ENCODE assay signal across 9 cellular contexts in genomic region chr3:137035631-137036030, GRCh38.
A peak's percentile ranks its signal among the peaks of the same experiment; 100 is the strongest.
DNase-seq lines count a peak whose midpoint lies in the region; ATAC-seq and TF ChIP-seq lines count a peak whose summit lies in the region.
"Had no signal": no experiment of that assay in that cellular context is flagged by ENCODE, and none has a peak within 500 bp of the region (broad histone marks: within the 10 kb centered on the region; RNA-seq: fewer than 3 reads in every experiment).

No MANE protein-coding gene starts in this region.

- peak; percentile 25 for DNase-seq in ACHN
- peak; percentile 38 for DNase-seq in NT2/D1 (ENCODE audit: low read depth, low spot score)
- DNase-seq in fibroblast of villous mesenchyme (ENCODE audit: low read depth) = peak; percentile 13
- DNase-seq in NCI-H2107 (lab: John Stamatoyannopoulos, UW) = no peak
- no peak for DNase-seq in NCI-H1048 (lab: John Stamatoyannopoulos, UW)
- no peak for DNase-seq in NCI-H1092 (lab: John Stamatoyannopoulos, UW)
- no peak for DNase-seq in sciatic nerve (ENCODE audit: low spot score)
- DNase-seq: small intestine had no signal

- TF ChIP-seq CTCF in GM12874 (IDR thresholded peaks at IDR 0.05; ENCODE audit: insufficient read depth, low read depth, low read length) = peak; percentile 52
- TF ChIP-seq CTCF in fibroblast of villous mesenchyme (IDR thresholded peaks at IDR 0.05; ENCODE audit: insufficient read depth, low read depth, low read length) = peak; percentile 46

- no peak overlapping the region for H3K9ac ChIP-seq in NT2/D1 (ENCODE audit: insufficient read length, low read depth)

- H3K36me3 ChIP-seq in NT2/D1 (ENCODE audit: insufficient read depth, insufficient read length, low read length) = no peaks in the 10 kb centered on the region

- in situ Hi-C loops in ACHN (cut with HindIII; ENCODE audit: low pct_ligation_motif_present, low pct_unique_long_range_greater_than_20kb, low sequenced_read_pairs) = no loop called here

- no peaks in the 10 kb centered on the region for H3K9me3 ChIP-seq in NT2/D1 (ENCODE audit: insufficient read depth, low read length)

- intact Hi-C loops in sciatic nerve (cut with DNase I) = no loop called here

- H3K4me3 ChIP-seq in NT2/D1 (ENCODE audit: insufficient read length, low read depth) = no peak overlapping the region
- no peak overlapping the region for H3K4me3 ChIP-seq in fibroblast of villous mesenchyme (ENCODE audit: low read depth, low read length)

- H3K4me1 ChIP-seq in NT2/D1 (ENCODE audit: insufficient read depth, insufficient read length) = peaks cover 11% of the 10 kb centered on the region

- H3K27me3 ChIP-seq in NT2/D1 (ENCODE audit: insufficient read depth, insufficient read length) = peaks cover 25% of the 10 kb centered on the region

- no peak for ATAC-seq in sciatic nerve

Comparison
In these comparisons a context has a peak if more than half of its experiments do, and no peak if none do; other contexts are left out.
1. DNase-seq: peak in ACHN (single experiment), NT2/D1 (single experiment) and fibroblast of villous mesenchyme (single experiment); none in NCI-H2107 (single experiment), NCI-H1048 (single experiment), NCI-H1092 (single experiment) and sciatic nerve (single experiment).